Comparison of ENCODE assay signal across 16 cellular contexts in genomic region chr15:57746752-57747151, GRCh38. TPM values are rescaled to one million over a fixed set of nuclear protein-coding genes. Genes with fewer than 3 reads are reported as not detected.
A peak's percentile ranks its signal among the peaks of the same experiment; 100 is the strongest.
DNase-seq lines count a peak whose midpoint lies in the region; ATAC-seq and TF ChIP-seq lines count a peak whose summit lies in the region.
"Had no signal": no experiment of that assay in that cellular context is flagged by ENCODE, and none has a peak within 500 bp of the region (broad histone marks: within the 10 kb centered on the region; RNA-seq: fewer than 3 reads in every experiment).

No MANE protein-coding gene starts in this region.

- H3K4me1 Mint-ChIP-seq in CD8-positive, alpha-beta T cell (ENCODE audit: low read depth) = peaks cover 6% of the 10 kb centered on the region

- no peaks in the 10 kb centered on the region for H3K9me2 ChIP-seq in OCI-LY7 (ENCODE audit: insufficient read depth, low read length)

- H3K27me3 Mint-ChIP-seq in CD8-positive, alpha-beta T cell (ENCODE audit: low read depth) = no peaks in the 10 kb centered on the region

- H3K36me3 Mint-ChIP-seq in CD8-positive, alpha-beta T cell = no peaks in the 10 kb centered on the region
- H3K36me3 Mint-ChIP-seq: activated naive CD4-positive, alpha-beta T cell treated with anti-CD3 and anti-CD28 coated beads, Interleukin-2, amount 50 U/mL, for 72 hours had no signal

- H3K4me2 ChIP-seq in OCI-LY7 (ENCODE audit: low read length) = no peak overlapping the region

- no peak for DNase-seq in CD8-positive, alpha-beta T cell
- DNase-seq in adipocyte (ENCODE audit: low read depth) (no peak), foreskin melanocyte (no peak), OCI-LY7 (ENCODE audit: low spot score) (no peak), ascending aorta (ENCODE audit: low spot score in 2 of 2) (no peak)
- DNase-seq in activated CD8-positive, alpha-beta memory T cell treated with anti-CD3 and anti-CD28 coated beads, Interleukin-2, amount 50 U/mL, for 4 hours = no peak
- DNase-seq: activated CD8-positive, alpha-beta memory T cell treated with anti-CD3 and anti-CD28 coated beads, Interleukin-2, amount 50 U/mL, for 48 hours; caudate nucleus; endodermal cell; NCI-H226; NK-92 treated with Interleukin-12 subunit alpha and Interleukin-12 subunit beta, amount 100 ng/mL, for 24 hours had no signal

- no TSS peak for BruUV-seq in OCI-LY7 (replicated peaks; lab: Mats Ljungman, UMichigan)

- H3K27ac ChIP-seq in CD8-positive, alpha-beta T cell (ENCODE audit: low read depth, low read length) = no peak overlapping the region
- H3K27ac ChIP-seq in skeletal muscle tissue (ENCODE audit: low read depth, low read length) (no peak overlapping the region), OCI-LY7 (ENCODE audit: low read depth, low read length, poor library complexity, severe bottlenecking) (no peak overlapping the region), ascending aorta (no peak overlapping the region)

- no peak for TF ChIP-seq CTCF in CD8-positive, alpha-beta T cell (IDR thresholded peaks at IDR 0.05)
- TF ChIP-seq CTCF in OCI-LY7 (conservative IDR thresholded peaks at IDR 0.05; ENCODE audit: low read length) (no peak), ascending aorta (IDR thresholded peaks at IDR 0.05) (no peak)

- H2AFZ ChIP-seq in OCI-LY7 (ENCODE audit: low read length) = no peak overlapping the region

- H3K27me3 ChIP-seq in CD8-positive, alpha-beta T cell (ENCODE audit: insufficient read depth, low read length) = no peaks in the 10 kb centered on the region
- H3K27me3 ChIP-seq in adipocyte (replicated peaks; ENCODE audit: control insufficient read depth, insufficient read depth, low read length) (no peaks in the 10 kb centered on the region), mucosa of stomach (ENCODE audit: control insufficient read depth, insufficient read depth, low read length) (no peaks in the 10 kb centered on the region), skeletal muscle tissue (ENCODE audit: control insufficient read depth in 3 of 3, insufficient read depth in 3 of 3, low read length in 3 of 3) (no peaks in the 10 kb centered on the region), ascending aorta (no peaks in the 10 kb centered on the region)

- no peak for ATAC-seq in CD8-positive, alpha-beta T cell
- ATAC-seq: activated CD4-positive, CD25-positive, alpha-beta regulatory T cell treated with anti-CD3 and anti-CD28 coated beads, Interleukin-2, amount 50 U/mL, for 24 hours; activated naive CD4-positive, alpha-beta T cell treated with anti-CD3 and anti-CD28 coated beads, Interleukin-2, amount 50 U/mL, for 72 hours had no signal

- no peaks in the 10 kb centered on the region for H4K20me1 ChIP-seq in OCI-LY7 (ENCODE audit: insufficient read depth, low read length)

- no peak overlapping the region for H3K27ac Mint-ChIP-seq in CD8-positive, alpha-beta T cell
- H3K27ac Mint-ChIP-seq: endodermal cell had no signal

- intact Hi-C loops in CD8-positive, alpha-beta T cell (cut with DNase I, micrococcal nuclease) = no loop called here
- intact Hi-C loops in OCI-LY7 (cut with micrococcal nuclease; ENCODE audit: unreplicated experiment) = loop anchor here (10.0 kb wide), 1 partner anchor 118 kb away; no protein-coding TSS in a partner anchor
- intact Hi-C loops in ascending aorta (cut with DNase I) = no loop called here

- peak overlapping the region; percentile 13 for H3K4me3 ChIP-seq in CD8-positive, alpha-beta T cell (ENCODE audit: low read depth, low read length)
- peak overlapping the region; percentile 68 for H3K4me3 ChIP-seq in adipocyte (ENCODE audit: low read length)
- peak overlapping the region; percentile 9 for H3K4me3 ChIP-seq in mucosa of stomach (ENCODE audit: low read length)
- peak overlapping the region in 2 of 3 donors; percentile 31 to 41 for H3K4me3 ChIP-seq in skeletal muscle tissue (ENCODE audit: low read length in 3 of 3)
- H3K4me3 ChIP-seq in OCI-LY7 (ENCODE audit: low read depth, low read length, poor library complexity, severe bottlenecking) = no peak overlapping the region
- peak overlapping the region in 1 of 2 donors; percentile 16 for H3K4me3 ChIP-seq in ascending aorta
- H3K4me3 ChIP-seq: HAP-1 had no signal

- POLR2A ChIA-PET in CD8-positive, alpha-beta T cell (lab: Charles Lee) = interaction anchor here (0.8 kb wide), 1 partner anchor 39 kb away, joined by 3 read pairs; no protein-coding TSS in a partner anchor
- POLR2A ChIA-PET in OCI-LY7 (lab: Charles Lee) = interaction anchor here (0.6 kb wide), 1 partner anchor 422 kb away, joined by 4 read pairs; no protein-coding TSS in a partner anchor

- CTCF ChIA-PET in CD8-positive, alpha-beta T cell (lab: Charles Lee) = interaction anchor here (2.9 to 7.2 kb wide), 2 partner anchors 14 to 114 kb away, joined by 8 to 48 read pairs; no protein-coding TSS in a partner anchor
- CTCF ChIA-PET in OCI-LY7 (lab: Charles Lee; ENCODE audit: unreplicated experiment) = no interaction called here

- peak overlapping the region; percentile 55 for H3K4me3 Mint-ChIP-seq in CD8-positive, alpha-beta T cell
- H3K4me3 Mint-ChIP-seq: endodermal cell had no signal

- no peaks in the 10 kb centered on the region for H3K4me1 ChIP-seq in CD8-positive, alpha-beta T cell (ENCODE audit: insufficient read depth, low read length)
- H3K4me1 ChIP-seq in adipocyte (ENCODE audit: control insufficient read depth, insufficient read depth, low read length) (no peaks in the 10 kb centered on the region), mucosa of stomach (ENCODE audit: control insufficient read depth, insufficient read depth, low read length) (peaks cover 10% of the 10 kb centered on the region), skeletal muscle tissue (ENCODE audit: control insufficient read depth in 3 of 3, insufficient read depth in 3 of 3, low read length in 3 of 3) (no peaks in the 10 kb centered on the region), OCI-LY7 (ENCODE audit: insufficient read depth, low read length, poor library complexity, severe bottlenecking) (no peaks in the 10 kb centered on the region), ascending aorta (no peaks in the 10 kb centered on the region)

- H3K36me3 ChIP-seq in CD8-positive, alpha-beta T cell (ENCODE audit: insufficient read depth, low read length) = no peaks in the 10 kb centered on the region
- no peaks in the 10 kb centered on the region for H3K36me3 ChIP-seq in adipocyte (ENCODE audit: control insufficient read depth, insufficient read depth, low read length, severe bottlenecking)
- H3K36me3 ChIP-seq in mucosa of stomach (ENCODE audit: control insufficient read depth, insufficient read depth, low read length) = no peaks in the 10 kb centered on the region
- no peaks in the 10 kb centered on the region for H3K36me3 ChIP-seq in skeletal muscle tissue (ENCODE audit: control insufficient read depth in 3 of 3, insufficient read depth in 3 of 3, low read length in 3 of 3)
- no peaks in the 10 kb centered on the region for H3K36me3 ChIP-seq in OCI-LY7 (ENCODE audit: insufficient read depth, low read length)
- no peaks in the 10 kb centered on the region for H3K36me3 ChIP-seq in ascending aorta
- H3K36me3 ChIP-seq: HAP-1 had no signal

- H3K9ac ChIP-seq in adipocyte (ENCODE audit: low read length) (peak overlapping the region; percentile 52), mucosa of stomach (ENCODE audit: low read length) (peak overlapping the region; percentile 54), skeletal muscle tissue (ENCODE audit: low read depth in 1 of 3, low read length in 3 of 3) (no peak overlapping the region)

- H3K9me3 Mint-ChIP-seq in CD8-positive, alpha-beta T cell = no peaks in the 10 kb centered on the region
- H3K9me3 Mint-ChIP-seq: activated naive CD4-positive, alpha-beta T cell treated with anti-CD3 and anti-CD28 coated beads, Interleukin-2, amount 50 U/mL, for 72 hours; endodermal cell had no signal

- H3K79me2 ChIP-seq in OCI-LY7 (ENCODE audit: insufficient read depth, low read depth, low read length) = no peaks in the 10 kb centered on the region

- no peaks in the 10 kb centered on the region for H3K9me3 ChIP-seq in CD8-positive, alpha-beta T cell (ENCODE audit: low read length)
- H3K9me3 ChIP-seq in adipocyte (ENCODE audit: control insufficient read depth, low read length) (no peaks in the 10 kb centered on the region), mucosa of stomach (ENCODE audit: control insufficient read depth, low read length) (no peaks in the 10 kb centered on the region), skeletal muscle tissue (ENCODE audit: control insufficient read depth in 3 of 3, low read length in 3 of 3) (no peaks in the 10 kb centered on the region), OCI-LY7 (ENCODE audit: low read length) (no peaks in the 10 kb centered on the region), ascending aorta (no peaks in the 10 kb centered on the region)
- H3K9me3 ChIP-seq: HAP-1 had no signal

RNA-seq across cellular contexts. Expression of gene POLR2M, which starts 40.2 kb away (rescaled TPM):
- total RNA-seq in CD8-positive, alpha-beta T cell = 100 to 1,000 TPM in 1 of 2 experiments, 10 to 100 TPM in 1; 96.7 to 103 TPM
- 256 TPM for total RNA-seq in skeletal muscle tissue
- 154 and 264 TPM in 2 replicates for total RNA-seq in OCI-LY7 (2014; rRNA removed; shearing (Covaris generic))
- total RNA-seq in OCI-LY7 (2022) = 71.8 and 77.6 TPM in 2 replicates
- total RNA-seq in ascending aorta = 24.9 TPM

Comparison
In these comparisons a context has a peak if more than half of its experiments do, and no peak if none do; other contexts are left out.
1. H3K9ac ChIP-seq: peak in adipocyte (single experiment) and mucosa of stomach (single experiment); none in skeletal muscle tissue (0 of 3).